12 cellular contexts compared by ENCODE assay signal in genomic region chr20:54019127-54019526, GRCh38. TPM values are rescaled to one million over a fixed set of nuclear protein-coding genes. Genes with fewer than 3 reads are reported as not detected.
"Had no signal": no experiment of that assay in that cellular context is flagged by ENCODE, and none has a peak within 500 bp of the region (broad histone marks: within the 10 kb centered on the region; RNA-seq: fewer than 3 reads in every experiment).

No MANE protein-coding gene starts in this region.

- FAIRE-seq: H1, H54 had no signal

- H3K4me2 ChIP-seq: GM23338 had no signal

- H3K9ac ChIP-seq: GM23248 had no signal

- DNase-seq: GM23248, GOT3, H7, H9, HCEC 1CT, HFFc6 had no signal

- H3K36me3 ChIP-seq: HAP-1 had no signal

- ATAC-seq: GM23338, HCT116 had no signal

- H3K27ac ChIP-seq: GM23248 had no signal

- H2AFZ ChIP-seq: GM23248, GM23338 had no signal

- H3K4me3 ChIP-seq: GM23248, GM23338, HAP-1 had no signal

- H3K4me1 ChIP-seq: HAP-1 had no signal

- H3K9me3 ChIP-seq: HAP-1 had no signal

RNA-seq across cellular contexts. Expression of gene BCAS1, which starts 51.3 kb away (rescaled TPM):
- total RNA-seq: GM23248, H4 had no signal
